ENCODE assay signal across 13 cellular contexts in genomic region chr3:184645304-184645703, GRCh38.
DNase-seq lines count a peak whose midpoint lies in the region; ATAC-seq, FAIRE-seq and TF ChIP-seq lines count a peak whose summit lies in the region.
"Had no signal": no experiment of that assay in that cellular context is flagged by ENCODE, and none has a peak within 500 bp of the region (broad histone marks: within the 10 kb centered on the region; RNA-seq: fewer than 3 reads in every experiment).

No MANE protein-coding gene starts in this region.

- H3K27me3 ChIP-seq in liver (ENCODE audit: control insufficient read depth in 4 of 4, insufficient read depth in 4 of 4, low read length in 3 of 4) = no peaks in the 10 kb centered on the region

- TF ChIP-seq RAD21 in A549 (conservative IDR thresholded peaks at IDR 0.05 in 1 of 2, IDR thresholded peaks at IDR 0.05 in 1 of 2) (no peak), liver (IDR thresholded peaks at IDR 0.05) (peak; percentile 15 to 44)

- CTCF ChIA-PET in A549 (lab: Yijun Ruan, JAX) = no interaction called here

- ATAC-seq in A549 = peak; percentile 34 to 68; a peak in 4 of 6 replicates
- no peak for ATAC-seq in GM21390 (IDR thresholded peaks at IDR 0.05; ENCODE audit: unreplicated experiment)
- ATAC-seq in GM19328 (IDR thresholded peaks at IDR 0.05; ENCODE audit: unreplicated experiment) = no peak

- no peak overlapping the region for H3K9ac ChIP-seq in liver (ENCODE audit: low read depth in 1 of 2, low read length in 2 of 2)

- TF ChIP-seq CTCF in A549 (IDR thresholded peaks at IDR 0.05) (no peak), LNCaP clone FGC (IDR thresholded peaks at IDR 0.05; ENCODE audit: control insufficient read depth, extremely low read depth, insufficient read depth) (no peak), VCaP (conservative IDR thresholded peaks at IDR 0.05) (no peak), liver (IDR thresholded peaks at IDR 0.05; ENCODE audit: low read depth, low read length, missing input control) (no peak)

- H3K27ac ChIP-seq in A549 = no peak overlapping the region
- peak overlapping the region; percentile 36 for H3K27ac ChIP-seq in VCaP
- no peak overlapping the region for H3K27ac ChIP-seq in liver (ENCODE audit: low read depth in 1 of 2, low read length in 2 of 2)

- DNase-seq in A549 (ENCODE audit: low read depth in 1 of 2, low spot score in 1 of 2) (peak in 1 of 2 experiments; percentile 11), LNCaP clone FGC (ENCODE audit: low read depth) (peak; percentile 2), SKM-1 treated with dmso at 0.1 percent for 144 hours (lab: John Stamatoyannopoulos, UW; ENCODE audit: unreplicated experiment) (no peak), amygdala (lab: John Stamatoyannopoulos, UW) (no peak)
- DNase-seq: activated CD4-positive, alpha-beta T cell treated with anti-CD3 and anti-CD28 coated beads for 1 hour; dermis blood vessel endothelial cell; DND-41; NCI-H187; stimulated activated CD4-positive, alpha-beta T cell treated with anti-CD3 and anti-CD28 coated beads, Interleukin-2, amount 100 ng/mL, for 48 hours had no signal

- peak overlapping the region; percentile 21; the same call in 2 of the 3 replicates for H3K4me2 ChIP-seq in A549

- 71% methylated on average over 1 of the region's 1 CpG for WGBS in A549 (ENCODE audit: missing lambda C conversion rate)
- WGBS in liver = 59% methylated on average over 1 of the region's 1 CpG

- no peak for TF ChIP-seq POLR2A in A549 (IDR thresholded peaks at IDR 0.05; ENCODE audit: low read length)

- no peak for FAIRE-seq in A549 (lab: Jason Lieb, UNC)

- H3K4me3 ChIP-seq in A549 (no peak overlapping the region), LNCaP clone FGC (ENCODE audit: low read depth, low read length) (no peak overlapping the region), liver (ENCODE audit: low read depth in 1 of 3, low read length in 3 of 3) (no peak overlapping the region)

- H3K36me3 ChIP-seq in liver (ENCODE audit: control insufficient read depth in 4 of 4, insufficient read depth in 3 of 4, low read depth in 1 of 4, low read length in 3 of 4) = no peaks in the 10 kb centered on the region

- H3K9me3 ChIP-seq in A549 = no peaks in the 10 kb centered on the region
- no peaks in the 10 kb centered on the region for H3K9me3 ChIP-seq in liver (ENCODE audit: control insufficient read depth in 4 of 4, low read length in 3 of 4)

- no peak for TF ChIP-seq EP300 in A549 (IDR thresholded peaks at IDR 0.05)

- POLR2A ChIA-PET in A549 (lab: Yijun Ruan, JAX) = no interaction called here

- H3K4me1 ChIP-seq in A549 (peaks cover 8% of the 10 kb centered on the region; the same call in 2 of the 3 replicates), liver (ENCODE audit: control insufficient read depth in 4 of 4, insufficient read depth in 4 of 4, low read length in 3 of 4) (peaks cover 0 to 4% (median under 1%) of the 10 kb centered on the region in 4 donors)

TF ChIP-seq in A549, 52 proteins besides CTCF, POLR2A, EP300 and RAD21:
- TF ChIP-seq ATOH8 (CRISPR knock-in tag; IDR thresholded peaks at IDR 0.05; ENCODE audit: low read depth) (no peak), MAFK (IDR thresholded peaks at IDR 0.05; ENCODE audit: partially characterized antibody) (no peak), MAZ (IDR thresholded peaks at IDR 0.05; ENCODE audit: borderline replicate concordance, low read depth, low read length) (no peak), PHF8 (IDR thresholded peaks at IDR 0.05; ENCODE audit: borderline replicate concordance, low read depth) (no peak), CHD4 (IDR thresholded peaks at IDR 0.05; ENCODE audit: borderline replicate concordance) (no peak), FOSB (CRISPR knock-in tag; IDR thresholded peaks at IDR 0.05) (no peak), ESRRA (IDR thresholded peaks at IDR 0.05; ENCODE audit: borderline replicate concordance, low read length) (no peak)

TF ChIP-seq in liver, 16 proteins besides CTCF, POLR2A, EP300 and RAD21:
- TF ChIP-seq ZBTB33 (IDR thresholded peaks at IDR 0.05) = no peak
- peak; percentile 41 for TF ChIP-seq SP1 (IDR thresholded peaks at IDR 0.05)
- peak; percentile 57 to 79 for TF ChIP-seq EGR1 (IDR thresholded peaks at IDR 0.05; ENCODE audit: low read depth in 2 of 2)
- no peak for TF ChIP-seq TAF1 (conservative IDR thresholded peaks at IDR 0.05)
- TF ChIP-seq HNF4A (conservative IDR thresholded peaks at IDR 0.05) = peak; percentile 55
- no peak for TF ChIP-seq ATF3 (IDR thresholded peaks at IDR 0.05)
- peak in 1 of 2 donors; percentile 51 for TF ChIP-seq GABPA (IDR thresholded peaks at IDR 0.05 in 1 of 2, conservative IDR thresholded peaks at IDR 0.05 in 1 of 2)
- TF ChIP-seq RXRA (IDR thresholded peaks at IDR 0.05) = peak; percentile 39 to 54
- TF ChIP-seq FOXA2 (IDR thresholded peaks at IDR 0.05) = peak; percentile 39

Comparison
In these comparisons a context has a peak if more than half of its experiments do, and no peak if none do; other contexts are left out.
1. ATAC-seq: peak in A549 (2 of 2); none in GM21390 (single experiment) and GM19328 (single experiment).